ENCODE assay signal across 1 cellular context in the genomic region with DNA sequence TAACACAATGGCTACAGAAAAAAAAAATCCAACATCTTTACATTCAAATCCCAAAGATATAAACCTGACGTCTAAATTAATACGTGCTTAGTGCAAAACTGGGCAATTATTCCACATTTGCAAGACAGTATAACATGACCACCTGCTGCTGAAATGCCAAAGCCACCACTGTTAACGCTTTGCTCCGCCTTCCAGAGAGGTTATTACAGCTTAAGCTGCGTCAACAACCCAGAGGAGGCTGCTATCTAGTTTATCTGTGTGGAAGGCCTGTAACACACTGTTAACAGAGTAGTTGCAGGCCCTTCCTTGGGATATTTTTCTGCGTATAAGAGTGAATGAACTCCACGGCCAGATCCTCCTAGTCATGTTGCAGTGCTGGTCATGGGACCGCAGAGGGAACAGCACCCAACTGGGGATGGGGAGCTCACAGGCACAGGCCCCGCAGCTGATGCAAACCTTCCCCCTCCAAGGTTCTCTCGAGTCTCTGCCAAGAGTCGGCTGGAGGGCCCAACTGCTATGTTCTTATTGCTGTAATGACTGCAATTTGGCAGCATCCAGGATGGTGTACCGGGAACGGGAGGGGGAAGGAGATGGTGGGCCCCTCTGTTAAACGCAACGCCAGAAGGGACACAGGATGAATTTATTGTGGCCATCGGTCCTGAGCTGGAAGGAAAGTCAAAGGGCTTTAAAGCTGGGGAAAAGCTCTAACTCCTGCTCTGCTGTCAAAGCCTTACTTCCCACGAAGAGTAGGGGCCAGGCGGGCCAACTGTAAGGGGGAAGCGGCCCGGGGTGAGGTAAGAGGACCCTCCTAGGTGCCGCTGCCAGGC.
TF ChIP-seq lines count a peak whose summit lies in the region.

No MANE protein-coding gene starts in this region.

TF ChIP-seq in HepG2, 621 proteins besides CTCF, POLR2A, EP300 and RAD21 (continued from another document and continues in another):
- TF ChIP-seq, protein P1, sequence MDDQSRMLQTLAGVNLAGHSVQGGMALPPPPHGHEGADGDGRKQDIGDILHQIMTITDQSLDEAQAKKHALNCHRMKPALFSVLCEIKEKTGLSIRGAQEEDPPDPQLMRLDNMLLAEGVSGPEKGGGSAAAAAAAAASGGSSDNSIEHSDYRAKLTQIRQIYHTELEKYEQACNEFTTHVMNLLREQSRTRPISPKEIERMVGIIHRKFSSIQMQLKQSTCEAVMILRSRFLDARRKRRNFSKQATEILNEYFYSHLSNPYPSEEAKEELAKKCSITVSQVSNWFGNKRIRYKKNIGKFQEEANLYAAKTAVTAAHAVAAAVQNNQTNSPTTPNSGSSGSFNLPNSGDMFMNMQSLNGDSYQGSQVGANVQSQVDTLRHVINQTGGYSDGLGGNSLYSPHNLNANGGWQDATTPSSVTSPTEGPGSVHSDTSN (CRISPR knock-in tag; IDR thresholded peaks at IDR 0.05; ENCODE audit: borderline replicate concordance), result no peak
- TF ChIP-seq ELF4 (CRISPR knock-in tag; IDR thresholded peaks at IDR 0.05; ENCODE audit: borderline replicate concordance), result no peak; the same call in 1 of the 2 replicates
- TF ChIP-seq SALL1 (CRISPR knock-in tag; IDR thresholded peaks at IDR 0.05), result peak; percentile 6; the same call in 1 of the 2 replicates
- no peak for TF ChIP-seq MAFF (IDR thresholded peaks at IDR 0.05; ENCODE audit: low read depth, low read length)
- TF ChIP-seq, protein P2, sequence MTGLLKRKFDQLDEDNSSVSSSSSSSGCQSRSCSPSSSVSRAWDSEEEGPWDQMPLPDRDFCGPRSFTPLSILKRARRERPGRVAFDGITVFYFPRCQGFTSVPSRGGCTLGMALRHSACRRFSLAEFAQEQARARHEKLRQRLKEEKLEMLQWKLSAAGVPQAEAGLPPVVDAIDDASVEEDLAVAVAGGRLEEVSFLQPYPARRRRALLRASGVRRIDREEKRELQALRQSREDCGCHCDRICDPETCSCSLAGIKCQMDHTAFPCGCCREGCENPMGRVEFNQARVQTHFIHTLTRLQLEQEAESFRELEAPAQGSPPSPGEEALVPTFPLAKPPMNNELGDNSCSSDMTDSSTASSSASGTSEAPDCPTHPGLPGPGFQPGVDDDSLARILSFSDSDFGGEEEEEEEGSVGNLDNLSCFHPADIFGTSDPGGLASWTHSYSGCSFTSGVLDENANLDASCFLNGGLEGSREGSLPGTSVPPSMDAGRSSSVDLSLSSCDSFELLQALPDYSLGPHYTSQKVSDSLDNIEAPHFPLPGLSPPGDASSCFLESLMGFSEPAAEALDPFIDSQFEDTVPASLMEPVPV (CRISPR knock-in tag; IDR thresholded peaks at IDR 0.05), result peak; percentile 22; the same call in 1 of the 2 replicates
- TF ChIP-seq, protein P3, sequence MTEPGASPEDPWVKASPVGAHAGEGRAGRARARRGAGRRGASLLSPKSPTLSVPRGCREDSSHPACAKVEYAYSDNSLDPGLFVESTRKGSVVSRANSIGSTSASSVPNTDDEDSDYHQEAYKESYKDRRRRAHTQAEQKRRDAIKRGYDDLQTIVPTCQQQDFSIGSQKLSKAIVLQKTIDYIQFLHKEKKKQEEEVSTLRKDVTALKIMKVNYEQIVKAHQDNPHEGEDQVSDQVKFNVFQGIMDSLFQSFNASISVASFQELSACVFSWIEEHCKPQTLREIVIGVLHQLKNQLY (CRISPR knock-in tag; IDR thresholded peaks at IDR 0.05), result no peak
- TF ChIP-seq, protein P4, sequence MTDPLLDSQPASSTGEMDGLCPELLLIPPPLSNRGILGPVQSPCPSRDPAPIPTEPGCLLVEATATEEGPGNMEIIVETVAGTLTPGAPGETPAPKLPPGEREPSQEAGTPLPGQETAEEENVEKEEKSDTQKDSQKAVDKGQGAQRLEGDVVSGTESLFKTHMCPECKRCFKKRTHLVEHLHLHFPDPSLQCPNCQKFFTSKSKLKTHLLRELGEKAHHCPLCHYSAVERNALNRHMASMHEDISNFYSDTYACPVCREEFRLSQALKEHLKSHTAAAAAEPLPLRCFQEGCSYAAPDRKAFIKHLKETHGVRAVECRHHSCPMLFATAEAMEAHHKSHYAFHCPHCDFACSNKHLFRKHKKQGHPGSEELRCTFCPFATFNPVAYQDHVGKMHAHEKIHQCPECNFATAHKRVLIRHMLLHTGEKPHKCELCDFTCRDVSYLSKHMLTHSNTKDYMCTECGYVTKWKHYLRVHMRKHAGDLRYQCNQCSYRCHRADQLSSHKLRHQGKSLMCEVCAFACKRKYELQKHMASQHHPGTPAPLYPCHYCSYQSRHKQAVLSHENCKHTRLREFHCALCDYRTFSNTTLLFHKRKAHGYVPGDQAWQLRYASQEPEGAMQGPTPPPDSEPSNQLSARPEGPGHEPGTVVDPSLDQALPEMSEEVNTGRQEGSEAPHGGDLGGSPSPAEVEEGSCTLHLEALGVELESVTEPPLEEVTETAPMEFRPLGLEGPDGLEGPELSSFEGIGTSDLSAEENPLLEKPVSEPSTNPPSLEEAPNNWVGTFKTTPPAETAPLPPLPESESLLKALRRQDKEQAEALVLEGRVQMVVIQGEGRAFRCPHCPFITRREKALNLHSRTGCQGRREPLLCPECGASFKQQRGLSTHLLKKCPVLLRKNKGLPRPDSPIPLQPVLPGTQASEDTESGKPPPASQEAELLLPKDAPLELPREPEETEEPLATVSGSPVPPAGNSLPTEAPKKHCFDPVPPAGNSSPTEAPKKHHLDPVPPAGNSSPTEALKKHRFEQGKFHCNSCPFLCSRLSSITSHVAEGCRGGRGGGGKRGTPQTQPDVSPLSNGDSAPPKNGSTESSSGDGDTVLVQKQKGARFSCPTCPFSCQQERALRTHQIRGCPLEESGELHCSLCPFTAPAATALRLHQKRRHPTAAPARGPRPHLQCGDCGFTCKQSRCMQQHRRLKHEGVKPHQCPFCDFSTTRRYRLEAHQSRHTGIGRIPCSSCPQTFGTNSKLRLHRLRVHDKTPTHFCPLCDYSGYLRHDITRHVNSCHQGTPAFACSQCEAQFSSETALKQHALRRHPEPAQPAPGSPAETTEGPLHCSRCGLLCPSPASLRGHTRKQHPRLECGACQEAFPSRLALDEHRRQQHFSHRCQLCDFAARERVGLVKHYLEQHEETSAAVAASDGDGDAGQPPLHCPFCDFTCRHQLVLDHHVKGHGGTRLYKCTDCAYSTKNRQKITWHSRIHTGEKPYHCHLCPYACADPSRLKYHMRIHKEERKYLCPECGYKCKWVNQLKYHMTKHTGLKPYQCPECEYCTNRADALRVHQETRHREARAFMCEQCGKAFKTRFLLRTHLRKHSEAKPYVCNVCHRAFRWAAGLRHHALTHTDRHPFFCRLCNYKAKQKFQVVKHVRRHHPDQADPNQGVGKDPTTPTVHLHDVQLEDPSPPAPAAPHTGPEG (CRISPR knock-in tag; IDR thresholded peaks at IDR 0.05), result no peak
- TF ChIP-seq SIN3B (IDR thresholded peaks at IDR 0.05; ENCODE audit: low read length), result no peak
- TF ChIP-seq NR2F2 (IDR thresholded peaks at IDR 0.05; ENCODE audit: borderline replicate concordance, low read depth), result no peak
- peak; percentile 97; the same call in 1 of the 2 replicates for TF ChIP-seq ZNF354B (CRISPR knock-in tag; IDR thresholded peaks at IDR 0.05)
- TF ChIP-seq BRCA1 (CRISPR knock-in tag; IDR thresholded peaks at IDR 0.05), result no peak
- no peak for TF ChIP-seq U2AF2 (IDR thresholded peaks at IDR 0.05; ENCODE audit: low read depth, low read length)
- TF ChIP-seq, protein P5, sequence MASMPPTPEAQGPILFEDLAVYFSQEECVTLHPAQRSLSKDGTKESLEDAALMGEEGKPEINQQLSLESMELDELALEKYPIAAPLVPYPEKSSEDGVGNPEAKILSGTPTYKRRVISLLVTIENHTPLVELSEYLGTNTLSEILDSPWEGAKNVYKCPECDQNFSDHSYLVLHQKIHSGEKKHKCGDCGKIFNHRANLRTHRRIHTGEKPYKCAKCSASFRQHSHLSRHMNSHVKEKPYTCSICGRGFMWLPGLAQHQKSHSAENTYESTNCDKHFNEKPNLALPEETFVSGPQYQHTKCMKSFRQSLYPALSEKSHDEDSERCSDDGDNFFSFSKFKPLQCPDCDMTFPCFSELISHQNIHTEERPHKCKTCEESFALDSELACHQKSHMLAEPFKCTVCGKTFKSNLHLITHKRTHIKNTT (CRISPR knock-in tag; IDR thresholded peaks at IDR 0.05), result no peak
- no peak for TF ChIP-seq RORA (CRISPR knock-in tag; IDR thresholded peaks at IDR 0.05)
- TF ChIP-seq MTF1 (CRISPR knock-in tag; IDR thresholded peaks at IDR 0.05), result no peak
- TF ChIP-seq ZNF12 (CRISPR knock-in tag; IDR thresholded peaks at IDR 0.05), result peak; percentile 99
- no peak for TF ChIP-seq ASH2L (IDR thresholded peaks at IDR 0.05; ENCODE audit: insufficient read length, low read depth, low read length)
- TF ChIP-seq, protein P6, sequence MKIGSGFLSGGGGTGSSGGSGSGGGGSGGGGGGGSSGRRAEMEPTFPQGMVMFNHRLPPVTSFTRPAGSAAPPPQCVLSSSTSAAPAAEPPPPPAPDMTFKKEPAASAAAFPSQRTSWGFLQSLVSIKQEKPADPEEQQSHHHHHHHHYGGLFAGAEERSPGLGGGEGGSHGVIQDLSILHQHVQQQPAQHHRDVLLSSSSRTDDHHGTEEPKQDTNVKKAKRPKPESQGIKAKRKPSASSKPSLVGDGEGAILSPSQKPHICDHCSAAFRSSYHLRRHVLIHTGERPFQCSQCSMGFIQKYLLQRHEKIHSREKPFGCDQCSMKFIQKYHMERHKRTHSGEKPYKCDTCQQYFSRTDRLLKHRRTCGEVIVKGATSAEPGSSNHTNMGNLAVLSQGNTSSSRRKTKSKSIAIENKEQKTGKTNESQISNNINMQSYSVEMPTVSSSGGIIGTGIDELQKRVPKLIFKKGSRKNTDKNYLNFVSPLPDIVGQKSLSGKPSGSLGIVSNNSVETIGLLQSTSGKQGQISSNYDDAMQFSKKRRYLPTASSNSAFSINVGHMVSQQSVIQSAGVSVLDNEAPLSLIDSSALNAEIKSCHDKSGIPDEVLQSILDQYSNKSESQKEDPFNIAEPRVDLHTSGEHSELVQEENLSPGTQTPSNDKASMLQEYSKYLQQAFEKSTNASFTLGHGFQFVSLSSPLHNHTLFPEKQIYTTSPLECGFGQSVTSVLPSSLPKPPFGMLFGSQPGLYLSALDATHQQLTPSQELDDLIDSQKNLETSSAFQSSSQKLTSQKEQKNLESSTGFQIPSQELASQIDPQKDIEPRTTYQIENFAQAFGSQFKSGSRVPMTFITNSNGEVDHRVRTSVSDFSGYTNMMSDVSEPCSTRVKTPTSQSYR (CRISPR knock-in tag; IDR thresholded peaks at IDR 0.05; ENCODE audit: borderline replicate concordance), result peak; percentile 15; the same call in 1 of the 2 replicates
- TF ChIP-seq, protein P7, sequence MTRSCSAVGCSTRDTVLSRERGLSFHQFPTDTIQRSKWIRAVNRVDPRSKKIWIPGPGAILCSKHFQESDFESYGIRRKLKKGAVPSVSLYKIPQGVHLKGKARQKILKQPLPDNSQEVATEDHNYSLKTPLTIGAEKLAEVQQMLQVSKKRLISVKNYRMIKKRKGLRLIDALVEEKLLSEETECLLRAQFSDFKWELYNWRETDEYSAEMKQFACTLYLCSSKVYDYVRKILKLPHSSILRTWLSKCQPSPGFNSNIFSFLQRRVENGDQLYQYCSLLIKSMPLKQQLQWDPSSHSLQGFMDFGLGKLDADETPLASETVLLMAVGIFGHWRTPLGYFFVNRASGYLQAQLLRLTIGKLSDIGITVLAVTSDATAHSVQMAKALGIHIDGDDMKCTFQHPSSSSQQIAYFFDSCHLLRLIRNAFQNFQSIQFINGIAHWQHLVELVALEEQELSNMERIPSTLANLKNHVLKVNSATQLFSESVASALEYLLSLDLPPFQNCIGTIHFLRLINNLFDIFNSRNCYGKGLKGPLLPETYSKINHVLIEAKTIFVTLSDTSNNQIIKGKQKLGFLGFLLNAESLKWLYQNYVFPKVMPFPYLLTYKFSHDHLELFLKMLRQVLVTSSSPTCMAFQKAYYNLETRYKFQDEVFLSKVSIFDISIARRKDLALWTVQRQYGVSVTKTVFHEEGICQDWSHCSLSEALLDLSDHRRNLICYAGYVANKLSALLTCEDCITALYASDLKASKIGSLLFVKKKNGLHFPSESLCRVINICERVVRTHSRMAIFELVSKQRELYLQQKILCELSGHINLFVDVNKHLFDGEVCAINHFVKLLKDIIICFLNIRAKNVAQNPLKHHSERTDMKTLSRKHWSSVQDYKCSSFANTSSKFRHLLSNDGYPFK (CRISPR knock-in tag; IDR thresholded peaks at IDR 0.05; ENCODE audit: borderline replicate concordance), result 0 out of 2 replicates have a peak, but pooled peaks have one; percentile 21
- TF ChIP-seq, protein P8, sequence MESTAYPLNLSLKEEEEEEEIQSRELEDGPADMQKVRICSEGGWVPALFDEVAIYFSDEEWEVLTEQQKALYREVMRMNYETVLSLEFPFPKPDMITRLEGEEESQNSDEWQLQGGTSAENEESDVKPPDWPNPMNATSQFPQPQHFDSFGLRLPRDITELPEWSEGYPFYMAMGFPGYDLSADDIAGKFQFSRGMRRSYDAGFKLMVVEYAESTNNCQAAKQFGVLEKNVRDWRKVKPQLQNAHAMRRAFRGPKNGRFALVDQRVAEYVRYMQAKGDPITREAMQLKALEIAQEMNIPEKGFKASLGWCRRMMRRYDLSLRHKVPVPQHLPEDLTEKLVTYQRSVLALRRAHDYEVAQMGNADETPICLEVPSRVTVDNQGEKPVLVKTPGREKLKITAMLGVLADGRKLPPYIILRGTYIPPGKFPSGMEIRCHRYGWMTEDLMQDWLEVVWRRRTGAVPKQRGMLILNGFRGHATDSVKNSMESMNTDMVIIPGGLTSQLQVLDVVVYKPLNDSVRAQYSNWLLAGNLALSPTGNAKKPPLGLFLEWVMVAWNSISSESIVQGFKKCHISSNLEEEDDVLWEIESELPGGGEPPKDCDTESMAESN (CRISPR knock-in tag; conservative IDR thresholded peaks at IDR 0.05), result no peak
- TF ChIP-seq, protein P9, sequence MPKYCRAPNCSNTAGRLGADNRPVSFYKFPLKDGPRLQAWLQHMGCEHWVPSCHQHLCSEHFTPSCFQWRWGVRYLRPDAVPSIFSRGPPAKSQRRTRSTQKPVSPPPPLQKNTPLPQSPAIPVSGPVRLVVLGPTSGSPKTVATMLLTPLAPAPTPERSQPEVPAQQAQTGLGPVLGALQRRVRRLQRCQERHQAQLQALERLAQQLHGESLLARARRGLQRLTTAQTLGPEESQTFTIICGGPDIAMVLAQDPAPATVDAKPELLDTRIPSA (CRISPR knock-in tag; IDR thresholded peaks at IDR 0.05; ENCODE audit: borderline replicate concordance), result no peak
- no peak for TF ChIP-seq MBD4 (IDR thresholded peaks at IDR 0.05; ENCODE audit: borderline replicate concordance, low read length)
- TF ChIP-seq, protein P10, sequence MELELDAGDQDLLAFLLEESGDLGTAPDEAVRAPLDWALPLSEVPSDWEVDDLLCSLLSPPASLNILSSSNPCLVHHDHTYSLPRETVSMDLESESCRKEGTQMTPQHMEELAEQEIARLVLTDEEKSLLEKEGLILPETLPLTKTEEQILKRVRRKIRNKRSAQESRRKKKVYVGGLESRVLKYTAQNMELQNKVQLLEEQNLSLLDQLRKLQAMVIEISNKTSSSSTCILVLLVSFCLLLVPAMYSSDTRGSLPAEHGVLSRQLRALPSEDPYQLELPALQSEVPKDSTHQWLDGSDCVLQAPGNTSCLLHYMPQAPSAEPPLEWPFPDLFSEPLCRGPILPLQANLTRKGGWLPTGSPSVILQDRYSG (CRISPR knock-in tag; IDR thresholded peaks at IDR 0.05), result no peak; the same call in 1 of the 2 replicates
- no peak for TF ChIP-seq ZNF7 (CRISPR knock-in tag; IDR thresholded peaks at IDR 0.05)
- 0 out of 2 replicates have a peak, but pooled peaks have one; percentile 57 for TF ChIP-seq MZF1 (CRISPR knock-in tag; IDR thresholded peaks at IDR 0.05; ENCODE audit: borderline replicate concordance)
- no peak for TF ChIP-seq ZNF775 (CRISPR knock-in tag; IDR thresholded peaks at IDR 0.05; ENCODE audit: borderline replicate concordance)
- no peak for TF ChIP-seq ZSCAN12 (CRISPR knock-in tag; IDR thresholded peaks at IDR 0.05)
- no peak for TF ChIP-seq DNMT1 (CRISPR knock-in tag; IDR thresholded peaks at IDR 0.05)
- TF ChIP-seq NPAS2 (CRISPR knock-in tag; IDR thresholded peaks at IDR 0.05; ENCODE audit: borderline replicate concordance), result no peak
- no peak for TF ChIP-seq ZFP82 (CRISPR knock-in tag; IDR thresholded peaks at IDR 0.05; ENCODE audit: borderline replicate concordance)
- 0 out of 2 replicates have a peak, but pooled peaks have one; percentile 47 for TF ChIP-seq ZNF567 (CRISPR knock-in tag; IDR thresholded peaks at IDR 0.05; ENCODE audit: borderline replicate concordance)
- no peak for TF ChIP-seq BHLHE40 (IDR thresholded peaks at IDR 0.05; ENCODE audit: low read length)
- peak; percentile 54 for TF ChIP-seq CEBPG (CRISPR knock-in tag; IDR thresholded peaks at IDR 0.05)
